Comparison of ENCODE assay signal across 15 cellular contexts in genomic region chr21:38196033-38196432, GRCh38.
"Had no signal": no experiment of that assay in that cellular context is flagged by ENCODE, and none has a peak within 500 bp of the region (broad histone marks: within the 10 kb centered on the region; RNA-seq: fewer than 3 reads in every experiment).

No MANE protein-coding gene starts in this region.

- ATAC-seq: activated T-cell treated with anti-CD3 and anti-CD28 coated beads, Interleukin-2, amount 50 U/mL, for 72 hours; stimulated activated naive CD8-positive, alpha-beta T cell treated with anti-CD3 and anti-CD28 coated beads, Interleukin-15, amount 100 ng/mL, for 72 hours; T-cell had no signal

- H3K27me3 ChIP-seq: ascending aorta, suprapubic skin, transverse colon had no signal

- H3K4me3 ChIP-seq: ascending aorta, suprapubic skin, transverse colon had no signal

- H3K27ac ChIP-seq: ascending aorta, suprapubic skin, transverse colon, WERI-Rb-1 had no signal

- H3K9me3 ChIP-seq: transverse colon had no signal

- H3K27ac Mint-ChIP-seq: activated naive CD4-positive, alpha-beta T cell treated with anti-CD3 and anti-CD28 coated beads, Interleukin-2, amount 50 U/mL, for 24 hours; activated T-cell treated with anti-CD3 and anti-CD28 coated beads, Interleukin-2, amount 50 U/mL, for 72 hours; progenitor cell of endocrine pancreas; stimulated activated naive CD8-positive, alpha-beta T cell treated with anti-CD3 and anti-CD28 coated beads, Interleukin-15, amount 100 ng/mL, for 72 hours; T-cell had no signal

- H3K4me1 ChIP-seq: ascending aorta, suprapubic skin, transverse colon had no signal

- H3K36me3 ChIP-seq: ascending aorta, suprapubic skin, transverse colon, WERI-Rb-1 had no signal

- H3K9me3 Mint-ChIP-seq: activated naive CD4-positive, alpha-beta T cell treated with anti-CD3 and anti-CD28 coated beads, Interleukin-2, amount 50 U/mL, for 24 hours had no signal

- H3K36me3 Mint-ChIP-seq: activated naive CD4-positive, alpha-beta T cell treated with anti-CD3 and anti-CD28 coated beads, Interleukin-2, amount 50 U/mL, for 24 hours; T-cell had no signal

- H3K4me3 Mint-ChIP-seq: activated naive CD4-positive, alpha-beta T cell treated with anti-CD3 and anti-CD28 coated beads, Interleukin-2, amount 50 U/mL, for 24 hours; activated T-cell treated with anti-CD3 and anti-CD28 coated beads, Interleukin-2, amount 50 U/mL, for 72 hours; stimulated activated naive CD8-positive, alpha-beta T cell treated with anti-CD3 and anti-CD28 coated beads, Interleukin-15, amount 100 ng/mL, for 72 hours; T-cell had no signal

- H3K4me1 Mint-ChIP-seq: activated naive CD4-positive, alpha-beta T cell treated with anti-CD3 and anti-CD28 coated beads, Interleukin-2, amount 50 U/mL, for 24 hours; stimulated activated naive CD8-positive, alpha-beta T cell treated with anti-CD3 and anti-CD28 coated beads, Interleukin-15, amount 100 ng/mL, for 72 hours; T-cell had no signal

- H3K27me3 Mint-ChIP-seq: progenitor cell of endocrine pancreas had no signal

- DNase-seq: activated CD4-positive, alpha-beta T cell treated with anti-CD3 and anti-CD28 coated beads for 1 hour; activated effector memory CD4-positive, alpha-beta T cell treated with anti-CD3 and anti-CD28 coated beads, Interleukin-2, amount 50 U/mL, for 16 hours; activated T-cell treated with anti-CD3 and anti-CD28 coated beads, Interleukin-2, amount 50 U/mL, for 72 hours; cerebellar nuclear complex; effector memory CD4-positive, alpha-beta T cell; hypothalamus; islet precursor cell; stimulated activated naive CD8-positive, alpha-beta T cell treated with anti-CD3 and anti-CD28 coated beads, Interleukin-15, amount 100 ng/mL, for 72 hours; T-cell; transverse colon; WERI-Rb-1 had no signal
